ENCODE assay signal across 8 cellular contexts in the genomic region with DNA sequence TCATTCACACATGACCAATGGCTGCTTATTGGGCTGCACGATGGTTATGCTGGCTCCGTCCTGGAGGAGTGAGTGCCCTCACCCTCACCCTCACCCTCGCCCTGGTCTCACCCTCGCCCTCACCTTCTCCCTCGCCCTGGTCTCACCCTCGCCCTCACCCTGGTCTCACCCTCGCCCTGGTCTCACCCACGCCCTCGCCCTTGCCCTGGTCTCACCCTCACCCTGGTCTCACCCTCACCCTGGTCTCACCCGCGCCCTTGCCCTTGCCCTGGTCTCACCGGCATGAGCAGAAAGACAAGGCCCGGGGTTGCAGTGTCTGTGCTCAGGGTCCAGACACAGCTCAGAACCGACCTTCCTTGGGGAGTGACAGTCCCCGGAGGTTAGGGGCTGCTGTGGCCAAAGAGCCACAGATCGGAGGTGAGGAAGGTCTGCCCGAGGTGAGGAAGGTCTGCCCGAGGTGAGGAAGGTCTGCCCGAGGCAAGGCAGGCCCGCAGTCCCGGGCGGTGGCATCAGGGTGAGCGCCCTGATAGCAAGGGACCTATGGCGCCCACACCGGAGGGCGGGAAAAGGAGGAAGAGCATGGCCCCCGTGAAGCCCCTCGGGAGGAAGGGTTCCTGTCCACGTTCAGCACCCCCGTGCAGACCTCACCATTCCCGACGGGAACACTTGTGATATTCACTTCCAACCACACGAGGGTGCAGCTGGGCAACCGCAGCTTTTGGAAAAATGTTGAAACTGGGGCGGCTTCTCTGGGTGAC.
DNase-seq lines count a peak whose midpoint lies in the region; TF ChIP-seq lines count a peak whose summit lies in the region.

No MANE protein-coding gene starts in this region.

- H3K4me1 Mint-ChIP-seq in activated CD4-positive, alpha-beta memory T cell treated with anti-CD3 and anti-CD28 coated beads, Interleukin-2, amount 10 ng/mL, durations not matched to agents 7 days and 5 days: no peaks in the 10 kb centered on the region

- TF ChIP-seq POLR2A in NB4 (IDR thresholded peaks at IDR 0.05; ENCODE audit: extremely low read depth, insufficient read length): no peak

- no peak overlapping the region for H3K4me3 ChIP-seq in NB4 (ENCODE audit: low read depth, low read length)

- TF ChIP-seq CTCF in NB4 (IDR thresholded peaks at IDR 0.05; ENCODE audit: low read depth, low read length) (peak; percentile 5), GM10266 (IDR thresholded peaks at IDR 0.05; ENCODE audit: control insufficient read depth, insufficient read depth, low read depth, missing control alignments) (no peak)

- H3K9me3 Mint-ChIP-seq in activated CD4-positive, alpha-beta memory T cell treated with anti-CD3 and anti-CD28 coated beads, Interleukin-2, amount 10 ng/mL, durations not matched to agents 7 days and 5 days: peaks cover 2% of the 10 kb centered on the region

- no peak overlapping the region for H3K27ac Mint-ChIP-seq in activated CD4-positive, alpha-beta memory T cell treated with anti-CD3 and anti-CD28 coated beads, Interleukin-2, amount 10 ng/mL, durations not matched to agents 7 days and 5 days

- H3K36me3 Mint-ChIP-seq in activated CD4-positive, alpha-beta memory T cell treated with anti-CD3 and anti-CD28 coated beads, Interleukin-2, amount 10 ng/mL, durations not matched to agents 7 days and 5 days (ENCODE audit: low read depth): no peaks in the 10 kb centered on the region

- no peaks in the 10 kb centered on the region for H3K27me3 Mint-ChIP-seq in activated CD4-positive, alpha-beta memory T cell treated with anti-CD3 and anti-CD28 coated beads, Interleukin-2, amount 10 ng/mL, durations not matched to agents 7 days and 5 days

- no peak overlapping the region for H3K4me3 Mint-ChIP-seq in activated CD4-positive, alpha-beta memory T cell treated with anti-CD3 and anti-CD28 coated beads, Interleukin-2, amount 10 ng/mL, durations not matched to agents 7 days and 5 days

- POLR2A ChIA-PET in activated CD4-positive, alpha-beta memory T cell treated with anti-CD3 and anti-CD28 coated beads, Interleukin-2, amount 10 ng/mL, durations not matched to agents 7 days and 5 days (lab: Charles Lee): no interaction called here

- CTCF ChIA-PET in activated CD4-positive, alpha-beta memory T cell treated with anti-CD3 and anti-CD28 coated beads, Interleukin-2, amount 10 ng/mL, durations not matched to agents 7 days and 5 days (lab: Charles Lee): no interaction called here

- DNase-seq in COLO829 (ENCODE audit: low spot score): peak; percentile 44
- DNase-seq in NB4 (ENCODE audit: low read depth): peak; percentile 26
- peak; percentile 68 for DNase-seq in dedifferentiated amniotic fluid mesenchymal stem cell (ENCODE audit: extremely low spot score)
- peak; percentile 80 for DNase-seq in medulla oblongata (ENCODE audit: extremely low spot score)
- no peak for DNase-seq in activated CD4-positive, alpha-beta memory T cell treated with anti-CD3 and anti-CD28 coated beads, Interleukin-2, amount 10 ng/mL, durations not matched to agents 7 days and 5 days
- no peak for DNase-seq in GM10266 (ENCODE audit: extremely low spot score)
- no peak for DNase-seq in activated CD4-positive, alpha-beta T cell treated with anti-CD3 and anti-CD28 coated beads for 1 hour
- DNase-seq in DMS53 (lab: John Stamatoyannopoulos, UW): no peak

Comparison
In these comparisons a context has a peak if more than half of its experiments do, and no peak if none do; other contexts are left out.
1. DNase-seq: peak in COLO829 (single experiment), NB4 (single experiment), dedifferentiated amniotic fluid mesenchymal stem cell (single experiment) and medulla oblongata (single experiment); none in activated CD4-positive, alpha-beta memory T cell treated with anti-CD3 and anti-CD28 coated beads, Interleukin-2, amount 10 ng/mL, durations not matched to agents 7 days and 5 days (single experiment), GM10266 (single experiment), activated CD4-positive, alpha-beta T cell treated with anti-CD3 and anti-CD28 coated beads for 1 hour (single experiment) and DMS53 (single experiment).